In genomic region chr13:24273926-24274325, GRCh38 we compare ENCODE assay signal across 17 cellular contexts. TPM values are rescaled to one million over a fixed set of nuclear protein-coding genes. Genes with fewer than 3 reads are reported as not detected.
DNase-seq lines count a peak whose midpoint lies in the region; ATAC-seq and TF ChIP-seq lines count a peak whose summit lies in the region.
"Had no signal": no experiment of that assay in that cellular context is flagged by ENCODE, and none has a peak within 500 bp of the region (broad histone marks: within the 10 kb centered on the region; RNA-seq: fewer than 3 reads in every experiment).

No MANE protein-coding gene starts in this region.

- ATAC-seq in T-cell (replicated peaks in 1 of 4) (no peak), foreskin keratinocyte (no peak), HG03159 (IDR thresholded peaks at IDR 0.05; ENCODE audit: unreplicated experiment) (no peak)
- ATAC-seq in effector memory CD8-positive, alpha-beta T cell (replicated peaks): no peak
- ATAC-seq in stimulated activated memory B cell treated with anti-CD40 and anti-IgM and Interleukin-4, amounts not matched to agents 10 μg/mL and 1 μg/mL and 100 μg/mL, for 72 hours: no peak

- intact Hi-C loops in activated naive CD4-positive, alpha-beta T cell treated with anti-CD3 and anti-CD28 coated beads for 36 hours (cut with micrococcal nuclease): loop anchor here (1.0 to 10.0 kb wide), 10 partner anchors 9 to 1013 kb away; partner anchors contain the start of genes MTMR6 and SPATA13

- peak overlapping the region; percentile 69 for H3K4me3 Mint-ChIP-seq in activated naive CD4-positive, alpha-beta T cell treated with anti-CD3 and anti-CD28 coated beads for 36 hours
- peak overlapping the region; percentile 32 to 94 (median 62) for H3K4me3 Mint-ChIP-seq in T-cell
- peak overlapping the region; percentile 72 to 87 for H3K4me3 Mint-ChIP-seq in effector memory CD8-positive, alpha-beta T cell
- H3K4me3 Mint-ChIP-seq in stimulated activated memory B cell treated with anti-CD40 and anti-IgM and Interleukin-4, amounts not matched to agents 10 μg/mL and 1 μg/mL and 100 μg/mL, for 72 hours: no peak overlapping the region

- peaks cover 17% of the 10 kb centered on the region for H3K36me3 Mint-ChIP-seq in activated naive CD4-positive, alpha-beta T cell treated with anti-CD3 and anti-CD28 coated beads for 36 hours (ENCODE audit: low read depth)
- peaks cover 10% of the 10 kb centered on the region for H3K36me3 Mint-ChIP-seq in T-cell
- H3K36me3 Mint-ChIP-seq in effector memory CD8-positive, alpha-beta T cell (ENCODE audit: insufficient read depth): peaks cover 63% of the 10 kb centered on the region
- H3K36me3 Mint-ChIP-seq in stimulated activated memory B cell treated with anti-CD40 and anti-IgM and Interleukin-4, amounts not matched to agents 10 μg/mL and 1 μg/mL and 100 μg/mL, for 72 hours: no peaks in the 10 kb centered on the region

- H3K27me3 Mint-ChIP-seq in activated naive CD4-positive, alpha-beta T cell treated with anti-CD3 and anti-CD28 coated beads for 36 hours (ENCODE audit: low read depth): no peaks in the 10 kb centered on the region
- H3K27me3 Mint-ChIP-seq in T-cell: no peaks in the 10 kb centered on the region
- no peaks in the 10 kb centered on the region for H3K27me3 Mint-ChIP-seq in effector memory CD8-positive, alpha-beta T cell
- no peaks in the 10 kb centered on the region for H3K27me3 Mint-ChIP-seq in stimulated activated memory B cell treated with anti-CD40 and anti-IgM and Interleukin-4, amounts not matched to agents 10 μg/mL and 1 μg/mL and 100 μg/mL, for 72 hours

- H3K9me3 Mint-ChIP-seq in activated naive CD4-positive, alpha-beta T cell treated with anti-CD3 and anti-CD28 coated beads for 36 hours: no peaks in the 10 kb centered on the region
- H3K9me3 Mint-ChIP-seq in T-cell: no peaks in the 10 kb centered on the region
- H3K9me3 Mint-ChIP-seq in effector memory CD8-positive, alpha-beta T cell: peaks cover 0 to 1% of the 10 kb centered on the region in 2 donors
- H3K9me3 Mint-ChIP-seq in stimulated activated memory B cell treated with anti-CD40 and anti-IgM and Interleukin-4, amounts not matched to agents 10 μg/mL and 1 μg/mL and 100 μg/mL, for 72 hours: no peaks in the 10 kb centered on the region

- POLR2A ChIA-PET in T-cell (lab: Charles Lee): interaction anchor here (0.5 to 7.2 kb wide), 7 partner anchors 9 to 87 kb away, joined by 3 to 93 read pairs (median 8); no protein-coding TSS in a partner anchor

- CTCF ChIA-PET in activated naive CD4-positive, alpha-beta T cell treated with anti-CD3 and anti-CD28 coated beads for 36 hours (lab: Charles Lee): interaction anchor here (1.1 to 4.2 kb wide), 7 partner anchors 9 to 46 kb away, joined by 3 to 24 read pairs (median 9); no protein-coding TSS in a partner anchor
- CTCF ChIA-PET in T-cell (lab: Charles Lee): interaction anchor here in 1 of 2 donors (1.4 to 2.8 kb wide), 5 partner anchors 9 to 44 kb away, joined by 4 to 16 read pairs (median 12); no protein-coding TSS in a partner anchor

- no peak for DNase-seq in activated naive CD4-positive, alpha-beta T cell treated with anti-CD3 and anti-CD28 coated beads for 36 hours
- no peak for DNase-seq in activated naive CD4-positive, alpha-beta T cell treated with anti-CD3 and anti-CD28 coated beads, Interleukin-2, amount 50 U/mL, for 16 hours
- DNase-seq in T-cell (no peak), LoVo (ENCODE audit: low spot score) (no peak), foreskin keratinocyte (no peak)
- no peak for DNase-seq in effector memory CD8-positive, alpha-beta T cell
- DNase-seq: aorta, NCI-H1930, NCI-H526 treated with DMSO at 0.1 percent for 48 hours, uterus had no signal

- H3K4me1 Mint-ChIP-seq in activated naive CD4-positive, alpha-beta T cell treated with anti-CD3 and anti-CD28 coated beads for 36 hours (ENCODE audit: low read depth): peaks cover 75% of the 10 kb centered on the region
- peaks cover 88 to 95% (median 90%) of the 10 kb centered on the region in 3 donors for H3K4me1 Mint-ChIP-seq in T-cell
- H3K4me1 Mint-ChIP-seq in effector memory CD8-positive, alpha-beta T cell (ENCODE audit: low read depth in 2 of 2): peaks cover 64 to 82% of the 10 kb centered on the region in 2 donors
- H3K4me1 Mint-ChIP-seq in stimulated activated memory B cell treated with anti-CD40 and anti-IgM and Interleukin-4, amounts not matched to agents 10 μg/mL and 1 μg/mL and 100 μg/mL, for 72 hours: peaks cover 68% of the 10 kb centered on the region

- H3K27ac ChIP-seq in foreskin keratinocyte: no peak overlapping the region
- H3K27ac ChIP-seq: HL-60 had no signal

- H3K27me3 ChIP-seq in foreskin keratinocyte: no peaks in the 10 kb centered on the region
- H3K27me3 ChIP-seq: uterus had no signal

- TF ChIP-seq CTCF in foreskin keratinocyte (conservative IDR thresholded peaks at IDR 0.05): no peak

- H3K27ac Mint-ChIP-seq in activated naive CD4-positive, alpha-beta T cell treated with anti-CD3 and anti-CD28 coated beads for 36 hours: peak overlapping the region; percentile 98
- H3K27ac Mint-ChIP-seq in T-cell: peak overlapping the region; percentile 96 to 99
- H3K27ac Mint-ChIP-seq in effector memory CD8-positive, alpha-beta T cell: peak overlapping the region; percentile 96 to 99
- peak overlapping the region; percentile 87 for H3K27ac Mint-ChIP-seq in stimulated activated memory B cell treated with anti-CD40 and anti-IgM and Interleukin-4, amounts not matched to agents 10 μg/mL and 1 μg/mL and 100 μg/mL, for 72 hours

- no peaks in the 10 kb centered on the region for H3K4me1 ChIP-seq in foreskin keratinocyte

RNA-seq across cellular contexts. Expression of gene C1QTNF9, which starts 35.5 kb away (rescaled TPM):
- not detected for total RNA-seq in activated naive CD4-positive, alpha-beta T cell treated with anti-CD3 and anti-CD28 coated beads for 36 hours
- total RNA-seq in T-cell (under 1 TPM in 1 of 5 donors, not detected in 4; 0.23 TPM), foreskin keratinocyte (not detected in 2 replicates)
- polyA plus RNA-seq in foreskin keratinocyte: not detected in 2 replicates
- total RNA-seq: activated CD8-positive, alpha-beta memory T cell treated with anti-CD3 and anti-CD28 coated beads for 36 hours; Daoy; pulmonary artery endothelial cell; T-helper 2 cell treated with Interferon-gamma antibody and Interleukin-4, amounts not matched to agents 100 ng/mL and 5 ng/mL, for 36 hours had no signal
